In the genomic region with DNA sequence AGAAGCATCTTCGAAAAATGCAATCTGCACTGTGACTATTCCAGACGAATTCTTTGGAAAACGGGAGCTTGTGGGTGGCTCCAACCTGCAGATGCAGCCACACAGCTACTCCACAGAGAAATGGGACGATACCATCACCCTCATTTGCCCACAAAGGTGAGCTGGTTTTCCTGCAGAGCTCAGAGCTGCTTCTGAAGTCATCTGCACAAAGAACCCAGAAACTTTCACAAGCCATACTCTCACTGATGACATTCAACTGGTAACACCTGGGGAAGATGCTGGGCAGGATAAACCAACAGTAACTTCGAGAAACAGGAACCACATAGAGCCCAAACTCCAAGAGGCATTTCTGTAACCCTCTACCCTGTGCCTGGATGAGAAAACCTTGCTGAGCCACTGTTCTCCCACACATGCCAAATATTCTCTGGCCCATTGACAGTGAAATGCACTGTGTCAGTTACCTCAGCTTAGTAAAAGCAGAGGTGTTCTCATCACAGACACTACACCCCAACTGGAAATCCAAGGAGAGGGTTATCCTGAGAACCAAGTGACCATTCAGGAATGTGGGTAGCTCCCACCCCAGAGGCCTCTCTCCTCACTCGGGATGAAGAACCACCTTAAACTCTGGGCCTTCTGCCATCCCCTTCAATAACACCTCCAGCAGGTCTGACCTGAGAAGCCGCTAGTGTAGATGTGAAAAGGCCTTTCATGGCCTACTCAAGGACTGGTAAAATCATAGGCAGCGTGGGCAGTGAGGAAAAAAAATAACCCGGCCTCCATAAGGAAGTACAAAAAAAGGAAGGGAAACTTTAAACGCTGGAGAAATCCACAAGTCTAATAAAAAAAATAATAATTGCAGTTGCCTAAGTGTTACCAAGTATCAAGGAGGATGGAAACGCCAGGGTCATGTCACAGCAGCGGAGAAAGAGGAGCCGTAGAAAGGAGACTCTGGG, we compare ENCODE assay signal across 17 cellular contexts. TPM values are rescaled to one million over a fixed set of nuclear protein-coding genes. Genes with fewer than 3 reads are reported as not detected.
DNase-seq lines count a peak whose midpoint lies in the region; ATAC-seq and TF ChIP-seq lines count a peak whose summit lies in the region.
"Had no signal": no experiment of that assay in that cellular context is flagged by ENCODE, and none has a peak within 500 bp of the region (broad histone marks: within the 10 kb centered on the region; RNA-seq: fewer than 3 reads in every experiment).

No MANE protein-coding gene starts in this region.

- 64% methylated on average over 13 of the region's 13 CpGs for WGBS in thymus
- WGBS in lower leg skin, 2 donors: 66 to 75% methylated on average over 13 of the region's 13 CpGs

- ATAC-seq in activated naive CD8-positive, alpha-beta T cell treated with anti-CD3 and anti-CD28 coated beads, Interleukin-2, amount 10 ng/mL, durations not matched to agents 7 days and 5 days (ENCODE audit: low read depth): peak; percentile 35
- ATAC-seq in RWPE2 (ENCODE audit: low read depth) (no peak), lower lobe of right lung (peak; percentile 44 to 49)

- H3K27ac Mint-ChIP-seq in activated naive CD8-positive, alpha-beta T cell treated with anti-CD3 and anti-CD28 coated beads, Interleukin-2, amount 10 ng/mL, durations not matched to agents 7 days and 5 days: no peak overlapping the region
- H3K27ac Mint-ChIP-seq in activated naive CD8-positive, alpha-beta T cell treated with anti-CD3 and anti-CD28 coated beads for 36 hours: no peak overlapping the region

- peaks cover 9% of the 10 kb centered on the region for H3K27me3 Mint-ChIP-seq in activated naive CD8-positive, alpha-beta T cell treated with anti-CD3 and anti-CD28 coated beads, Interleukin-2, amount 10 ng/mL, durations not matched to agents 7 days and 5 days
- no peaks in the 10 kb centered on the region for H3K27me3 Mint-ChIP-seq in activated naive CD8-positive, alpha-beta T cell treated with anti-CD3 and anti-CD28 coated beads for 36 hours
- H3K27me3 Mint-ChIP-seq: progenitor cell of endocrine pancreas had no signal

- POLR2A ChIA-PET in activated naive CD8-positive, alpha-beta T cell treated with anti-CD3 and anti-CD28 coated beads, Interleukin-2, amount 10 ng/mL, durations not matched to agents 7 days and 5 days (lab: Charles Lee): no interaction called here

- H3K27ac ChIP-seq in RWPE2 (ENCODE audit: poor library complexity, severe bottlenecking) (peak overlapping the region; percentile 100), lower lobe of right lung (peak overlapping the region; percentile 65), thymus (ENCODE audit: low read depth) (peak overlapping the region; percentile 64), dorsolateral prefrontal cortex (no peak overlapping the region)
- H3K27ac ChIP-seq: colonic mucosa, thoracic aorta had no signal

- peaks cover 9% of the 10 kb centered on the region; the same call in 1 of the 2 replicates for H3K36me3 ChIP-seq in RWPE2 (ENCODE audit: low read depth)
- H3K36me3 ChIP-seq in lower lobe of right lung: no peaks in the 10 kb centered on the region
- no peaks in the 10 kb centered on the region for H3K36me3 ChIP-seq in thymus (ENCODE audit: control insufficient read depth, insufficient read depth)
- H3K36me3 ChIP-seq: colonic mucosa, thoracic aorta had no signal

- no peaks in the 10 kb centered on the region for H3K27me3 ChIP-seq in RWPE2 (ENCODE audit: insufficient read depth, poor library complexity, severe bottlenecking)
- H3K27me3 ChIP-seq in lower lobe of right lung (ENCODE audit: low read depth): no peaks in the 10 kb centered on the region
- H3K27me3 ChIP-seq in thymus (ENCODE audit: control insufficient read depth, insufficient read depth): no peaks in the 10 kb centered on the region
- no peaks in the 10 kb centered on the region for H3K27me3 ChIP-seq in dorsolateral prefrontal cortex
- H3K27me3 ChIP-seq: colonic mucosa had no signal

- no peak overlapping the region for H3K4me3 Mint-ChIP-seq in activated naive CD8-positive, alpha-beta T cell treated with anti-CD3 and anti-CD28 coated beads, Interleukin-2, amount 10 ng/mL, durations not matched to agents 7 days and 5 days
- H3K4me3 Mint-ChIP-seq in activated naive CD8-positive, alpha-beta T cell treated with anti-CD3 and anti-CD28 coated beads for 36 hours: no peak overlapping the region

- H3K36me3 Mint-ChIP-seq in activated naive CD8-positive, alpha-beta T cell treated with anti-CD3 and anti-CD28 coated beads, Interleukin-2, amount 10 ng/mL, durations not matched to agents 7 days and 5 days: no peaks in the 10 kb centered on the region
- no peaks in the 10 kb centered on the region for H3K36me3 Mint-ChIP-seq in activated naive CD8-positive, alpha-beta T cell treated with anti-CD3 and anti-CD28 coated beads for 36 hours

- H3K4me3 ChIP-seq in RWPE2 (ENCODE audit: severe bottlenecking) (no peak overlapping the region), lower lobe of right lung (no peak overlapping the region), thymus (ENCODE audit: low read length) (no peak overlapping the region), lower leg skin (ENCODE audit: low read depth, poor library complexity, severe bottlenecking) (no peak overlapping the region), dorsolateral prefrontal cortex (no peak overlapping the region)
- H3K4me3 ChIP-seq: colonic mucosa, thoracic aorta had no signal

- no peaks in the 10 kb centered on the region for H3K9me3 Mint-ChIP-seq in activated naive CD8-positive, alpha-beta T cell treated with anti-CD3 and anti-CD28 coated beads, Interleukin-2, amount 10 ng/mL, durations not matched to agents 7 days and 5 days
- no peaks in the 10 kb centered on the region for H3K9me3 Mint-ChIP-seq in activated naive CD8-positive, alpha-beta T cell treated with anti-CD3 and anti-CD28 coated beads for 36 hours

- DNase-seq in activated naive CD8-positive, alpha-beta T cell treated with anti-CD3 and anti-CD28 coated beads, Interleukin-2, amount 10 ng/mL, durations not matched to agents 7 days and 5 days: no peak
- DNase-seq in activated naive CD8-positive, alpha-beta T cell treated with anti-CD3 and anti-CD28 coated beads for 36 hours: no peak
- DNase-seq in RWPE2 (ENCODE audit: low spot score): no peak
- no peak for DNase-seq in lower lobe of right lung
- no peak for DNase-seq in lower leg skin (ENCODE audit: low spot score in 2 of 2)
- DNase-seq in posterior vena cava (ENCODE audit: low spot score): no peak
- DNase-seq in dorsolateral prefrontal cortex: no peak
- DNase-seq: activated CD4-positive, alpha-beta T cell treated with anti-CD3 and anti-CD28 coated beads, Interleukin-2, amount 50 U/mL, for 1 hour; activated T-cell treated with anti-CD3 and anti-CD28 coated beads, Interleukin-2, amount 50 U/mL, for 48 hours; colonic mucosa; GDM1; islet precursor cell; NCI-H526; T-helper 2 cell had no signal

- no peaks in the 10 kb centered on the region for H3K9me3 ChIP-seq in RWPE2 (ENCODE audit: severe bottlenecking)
- no peaks in the 10 kb centered on the region for H3K9me3 ChIP-seq in lower lobe of right lung
- H3K9me3 ChIP-seq in thymus (ENCODE audit: control insufficient read depth): no peaks in the 10 kb centered on the region
- H3K9me3 ChIP-seq: colonic mucosa, thoracic aorta had no signal

- intact Hi-C loops in lower lobe of right lung (cut with DNase I) (no loop called here), lower leg skin (cut with DNase I; ENCODE audit: low total_unique reads) (no loop called here), posterior vena cava (cut with DNase I) (no loop called here), dorsolateral prefrontal cortex (cut with DNase I) (no loop called here)

- no peak for TF ChIP-seq POLR2A in lower leg skin (IDR thresholded peaks at IDR 0.05)

- H3K4me1 ChIP-seq in RWPE2 (ENCODE audit: insufficient read depth, poor library complexity, severe bottlenecking) (peaks cover 46% of the 10 kb centered on the region), lower lobe of right lung (no peaks in the 10 kb centered on the region), thymus (ENCODE audit: control insufficient read depth, insufficient read depth, low read length) (peaks cover 15% of the 10 kb centered on the region)
- H3K4me1 ChIP-seq: colonic mucosa had no signal

- TF ChIP-seq CTCF in RWPE2 (IDR thresholded peaks at IDR 0.05; ENCODE audit: poor library complexity, severe bottlenecking): no peak
- no peak for TF ChIP-seq CTCF in lower lobe of right lung (IDR thresholded peaks at IDR 0.05)
- TF ChIP-seq CTCF in lower leg skin (IDR thresholded peaks at IDR 0.05): no peak
- TF ChIP-seq CTCF in dorsolateral prefrontal cortex (IDR thresholded peaks at IDR 0.05 in 54 of 56, conservative IDR thresholded peaks at IDR 0.05 in 2 of 56; ENCODE audit: low read depth in 1 of 56, partially characterized antibody in 56 of 56): no peak

- peaks cover 16% of the 10 kb centered on the region for H3K4me1 Mint-ChIP-seq in activated naive CD8-positive, alpha-beta T cell treated with anti-CD3 and anti-CD28 coated beads, Interleukin-2, amount 10 ng/mL, durations not matched to agents 7 days and 5 days
- peaks cover 8% of the 10 kb centered on the region for H3K4me1 Mint-ChIP-seq in activated naive CD8-positive, alpha-beta T cell treated with anti-CD3 and anti-CD28 coated beads for 36 hours

RNA-seq across cellular contexts. Expression of a gene that starts 56.7 kb away (rescaled TPM):
- under 1 TPM; 0.31 to 0.64 TPM for total RNA-seq in activated naive CD8-positive, alpha-beta T cell treated with anti-CD3 and anti-CD28 coated beads, Interleukin-2, amount 10 ng/mL, durations not matched to agents 7 days and 5 days
- 1 to 10 TPM in 1 of 2 experiments, under 1 TPM in 1; 0.68 to 1.2 TPM for total RNA-seq in activated naive CD8-positive, alpha-beta T cell treated with anti-CD3 and anti-CD28 coated beads for 36 hours
- total RNA-seq in lower lobe of right lung: 0.32 TPM
- 0.71 TPM for polyA plus RNA-seq in thymus
- total RNA-seq in lower leg skin: under 1 TPM in 2 of 4 donors, not detected in 2; 0.39 to 0.97 TPM
- total RNA-seq in posterior vena cava: under 1 TPM; 0.46 to 0.48 TPM
- 1 to 10 TPM in 107 of 120 experiments, under 1 TPM in 13; 0.70 to 4.4 (median 1.9) TPM for total RNA-seq in dorsolateral prefrontal cortex

RNA-seq across cellular contexts. Expression of a gene that starts 56.8 kb away (rescaled TPM):
- 10 to 100 TPM; 44.2 to 46.6 TPM for total RNA-seq in activated naive CD8-positive, alpha-beta T cell treated with anti-CD3 and anti-CD28 coated beads, Interleukin-2, amount 10 ng/mL, durations not matched to agents 7 days and 5 days
- total RNA-seq in activated naive CD8-positive, alpha-beta T cell treated with anti-CD3 and anti-CD28 coated beads for 36 hours: 100 to 1,000 TPM; 105 to 108 TPM
- 18.1 TPM for total RNA-seq in lower lobe of right lung
- polyA plus RNA-seq in thymus: 18.4 TPM
- 10 to 100 TPM; 15.4 to 22.2 (median 19.5) TPM for total RNA-seq in lower leg skin
- total RNA-seq in posterior vena cava: 10 to 100 TPM; 14.6 to 15.2 TPM
- 10 to 100 TPM; 11.7 to 22.2 (median 15.9) TPM for total RNA-seq in dorsolateral prefrontal cortex

Comparison
In these comparisons a context has a peak if more than half of its experiments do, and no peak if none do; other contexts are left out.
1. H3K27ac ChIP-seq: peak in RWPE2 (single experiment), lower lobe of right lung (single experiment) and thymus (single experiment); none in dorsolateral prefrontal cortex (0 of 59).